In the genomic region with DNA sequence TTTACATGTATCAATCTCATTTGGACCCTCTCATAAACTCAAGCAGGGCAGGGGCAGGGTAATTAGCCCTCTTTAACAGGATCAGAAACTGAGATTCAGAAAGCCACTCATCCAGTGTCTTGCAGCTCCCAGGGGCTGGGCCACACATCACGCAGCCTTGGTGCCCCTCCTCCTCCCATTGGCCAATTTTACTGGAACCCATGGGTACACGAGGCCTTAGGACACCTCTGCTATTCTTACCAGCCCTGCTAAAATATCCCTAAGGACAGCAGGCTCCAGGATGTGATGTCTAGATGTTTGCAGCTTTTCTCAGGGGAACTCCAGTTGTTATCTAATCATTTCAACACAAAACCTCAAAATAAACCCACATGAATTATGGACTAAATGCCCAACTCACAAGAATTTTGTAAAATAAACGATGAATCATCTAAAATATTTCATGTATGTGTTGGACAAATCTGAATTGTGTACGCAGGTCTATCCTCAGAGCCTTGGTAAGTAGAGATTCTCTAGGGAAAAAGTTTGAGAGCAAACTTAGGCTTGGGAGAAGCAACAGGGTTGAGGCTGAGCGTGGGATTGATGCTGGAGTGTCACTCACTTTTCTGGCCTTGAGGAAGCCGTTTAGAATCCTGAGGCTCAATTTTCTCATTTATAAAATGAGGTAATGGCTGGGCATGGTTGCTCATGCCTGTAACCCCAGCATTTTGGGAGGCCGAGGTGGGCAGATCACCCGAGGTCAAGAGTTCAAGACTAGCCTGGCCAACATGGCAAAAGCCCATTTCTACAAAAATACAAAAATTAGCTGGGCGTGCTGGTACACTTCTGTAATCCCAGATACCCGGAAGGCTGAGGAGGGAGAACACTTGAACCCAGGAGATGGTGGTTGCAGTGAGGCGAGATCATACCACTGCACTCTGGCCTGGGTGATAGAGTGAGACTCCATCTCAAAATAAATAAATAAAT, we compare ENCODE assay signal across 14 cellular contexts.
A peak's percentile ranks its signal among the peaks of the same experiment; 100 is the strongest.
DNase-seq lines count a peak whose midpoint lies in the region; ATAC-seq, FAIRE-seq and TF ChIP-seq lines count a peak whose summit lies in the region.
"Had no signal": no experiment of that assay in that cellular context is flagged by ENCODE, and none has a peak within 500 bp of the region (broad histone marks: within the 10 kb centered on the region; RNA-seq: fewer than 3 reads in every experiment).

No MANE protein-coding gene starts in this region.

- BruUV-seq in Caco-2 (replicated peaks; lab: Mats Ljungman, UMichigan) (TSS peak; percentile 49), endothelial cell of umbilical vein (replicated peaks; lab: Mats Ljungman, UMichigan) (no TSS peak)

- H3K9ac ChIP-seq in endothelial cell of umbilical vein (replicated peaks; ENCODE audit: extremely low read depth, insufficient read depth, low read length): no peak overlapping the region

- intact Hi-C loops in Caco-2 (cut with micrococcal nuclease; ENCODE audit: unreplicated experiment): no loop called here
- intact Hi-C loops in endothelial cell of umbilical vein (cut with micrococcal nuclease): loop anchor here (5.0 kb wide), 1 partner anchor 166 kb away; no protein-coding TSS in a partner anchor
- intact Hi-C loops in stomach (cut with DNase I; ENCODE audit: low total_unique reads): no loop called here
- intact Hi-C loops in testis (cut with DNase I; ENCODE audit: low total_unique reads): no loop called here

- CTCF ChIA-PET in Caco-2 (lab: Charles Lee) (interaction anchor here (0.9 kb wide), 1 partner anchor 168 kb away, joined by 3 read pairs; no protein-coding TSS in a partner anchor), endothelial cell of umbilical vein (lab: Charles Lee) (interaction anchor here (1.0 kb wide), 1 partner anchor 385 kb away, joined by 3 read pairs; no protein-coding TSS in a partner anchor)

- H3K9me3 Mint-ChIP-seq in Caco-2 (ENCODE audit: unreplicated experiment): no peaks in the 10 kb centered on the region
- H3K9me3 Mint-ChIP-seq in stimulated activated naive B cell treated with anti-CD40 and anti-IgM and Interleukin-4, amounts not matched to agents 10 μg/mL and 1 μg/mL and 100 μg/mL, for 72 hours: peaks cover 0 to 1% of the 10 kb centered on the region in 2 donors
- H3K9me3 Mint-ChIP-seq: naive thymus-derived CD4-positive, alpha-beta T cell had no signal

- H3K4me2 ChIP-seq in endothelial cell of umbilical vein (ENCODE audit: insufficient read depth, low read length) (no peak overlapping the region), osteoblast (ENCODE audit: insufficient read depth, low read length) (peak overlapping the region; percentile 12)

- peak; percentile 32 to 61 for DNase-seq in Caco-2
- peak; percentile 2 for DNase-seq in OCI-M1 (lab: John Stamatoyannopoulos, UW)
- peak; percentile 51 for DNase-seq in endothelial cell of umbilical vein (ENCODE audit: low read depth, low spot score)
- peak; percentile 92 for DNase-seq in osteoblast (ENCODE audit: insufficient read length, low spot score, missing footprints)
- no peak for DNase-seq in NCI-H187 (lab: John Stamatoyannopoulos, UW)
- DNase-seq in stomach: no peak
- DNase-seq in testis: no peak
- no peak for DNase-seq in stimulated activated naive B cell treated with anti-CD40 and anti-IgM and Interleukin-4, amounts not matched to agents 10 μg/mL and 1 μg/mL and 100 μg/mL, for 72 hours
- DNase-seq: activated T-cell treated with anti-CD3 and anti-CD28 coated beads for 4 hours; DMS79 treated with DMSO at 0.1 percent for 48 hours; MM.1S; naive thymus-derived CD4-positive, alpha-beta T cell; substantia nigra had no signal

- no peaks in the 10 kb centered on the region for H3K79me2 ChIP-seq in endothelial cell of umbilical vein (ENCODE audit: control insufficient read depth, insufficient read depth, low read length)
- H3K79me2 ChIP-seq in osteoblast (ENCODE audit: insufficient read depth, low read length): no peaks in the 10 kb centered on the region

- H3K4me1 ChIP-seq in Caco-2 (peaks cover 52% of the 10 kb centered on the region), endothelial cell of umbilical vein (ENCODE audit: control insufficient read depth, extremely low read depth, insufficient read depth, low read length) (peaks cover 9% of the 10 kb centered on the region), osteoblast (ENCODE audit: insufficient read depth, low read length) (peaks cover 59% of the 10 kb centered on the region), stomach (peaks cover 0 to 11% (median 4%) of the 10 kb centered on the region in 4 donors), testis (no peaks in the 10 kb centered on the region)

- POLR2A ChIA-PET in Caco-2 (lab: Charles Lee) (no interaction called here), endothelial cell of umbilical vein (lab: Charles Lee) (interaction anchor here (0.7 kb wide), 1 partner anchor 672 kb away, joined by 5 read pairs; no protein-coding TSS in a partner anchor)

- H3K27me3 Mint-ChIP-seq in Caco-2 (ENCODE audit: insufficient read depth, unreplicated experiment): no peaks in the 10 kb centered on the region
- H3K27me3 Mint-ChIP-seq in stimulated activated naive B cell treated with anti-CD40 and anti-IgM and Interleukin-4, amounts not matched to agents 10 μg/mL and 1 μg/mL and 100 μg/mL, for 72 hours: no peaks in the 10 kb centered on the region
- H3K27me3 Mint-ChIP-seq: naive thymus-derived CD4-positive, alpha-beta T cell had no signal

- H3K27me3 ChIP-seq in Caco-2 (replicated peaks; ENCODE audit: control insufficient read depth, insufficient read depth, low read length): no peaks in the 10 kb centered on the region
- no peaks in the 10 kb centered on the region for H3K27me3 ChIP-seq in endothelial cell of umbilical vein (ENCODE audit: control insufficient read depth in 2 of 2, insufficient read depth in 2 of 2, low read length in 2 of 2)
- H3K27me3 ChIP-seq in osteoblast (ENCODE audit: insufficient read depth, low read length): no peaks in the 10 kb centered on the region
- H3K27me3 ChIP-seq in stomach: no peaks in the 10 kb centered on the region
- no peaks in the 10 kb centered on the region for H3K27me3 ChIP-seq in testis

- TF ChIP-seq POLR2A in endothelial cell of umbilical vein (IDR thresholded peaks at IDR 0.05; ENCODE audit: low read depth, low read length) (no peak), stomach (IDR thresholded peaks at IDR 0.05) (no peak), testis (IDR thresholded peaks at IDR 0.05) (no peak)

- no peaks in the 10 kb centered on the region for H4K20me1 ChIP-seq in endothelial cell of umbilical vein (replicated peaks; ENCODE audit: control insufficient read depth, extremely low read depth, insufficient read depth, low read length)
- H4K20me1 ChIP-seq in osteoblast (ENCODE audit: insufficient read depth, low read length): no peaks in the 10 kb centered on the region

- H3K4me3 Mint-ChIP-seq in Caco-2 (ENCODE audit: unreplicated experiment): no peak overlapping the region
- no peak overlapping the region for H3K4me3 Mint-ChIP-seq in stimulated activated naive B cell treated with anti-CD40 and anti-IgM and Interleukin-4, amounts not matched to agents 10 μg/mL and 1 μg/mL and 100 μg/mL, for 72 hours
- H3K4me3 Mint-ChIP-seq: naive thymus-derived CD4-positive, alpha-beta T cell had no signal

- no peak overlapping the region for H3K27ac ChIP-seq in endothelial cell of umbilical vein (ENCODE audit: insufficient read depth, low read depth, low read length)
- peak overlapping the region; percentile 99 for H3K27ac ChIP-seq in osteoblast (ENCODE audit: low read depth, low read length)
- H3K27ac ChIP-seq in stomach: no peak overlapping the region
- H3K27ac ChIP-seq in testis: no peak overlapping the region

- peaks cover 31% of the 10 kb centered on the region for H3K4me1 Mint-ChIP-seq in Caco-2 (ENCODE audit: low read depth, unreplicated experiment)
- H3K4me1 Mint-ChIP-seq in stimulated activated naive B cell treated with anti-CD40 and anti-IgM and Interleukin-4, amounts not matched to agents 10 μg/mL and 1 μg/mL and 100 μg/mL, for 72 hours: peaks cover 29 to 47% of the 10 kb centered on the region in 2 donors

- peaks cover 4% of the 10 kb centered on the region for H3K36me3 Mint-ChIP-seq in Caco-2 (ENCODE audit: insufficient read depth, unreplicated experiment)
- H3K36me3 Mint-ChIP-seq in stimulated activated naive B cell treated with anti-CD40 and anti-IgM and Interleukin-4, amounts not matched to agents 10 μg/mL and 1 μg/mL and 100 μg/mL, for 72 hours: no peaks in the 10 kb centered on the region
- H3K36me3 Mint-ChIP-seq: naive thymus-derived CD4-positive, alpha-beta T cell had no signal

- TF ChIP-seq CTCF in Caco-2 (IDR thresholded peaks at IDR 0.05; ENCODE audit: insufficient read depth in 1 of 2, low read depth in 1 of 2, low read length in 1 of 2, severe bottlenecking in 1 of 2, unreplicated experiment in 1 of 2): no peak
- TF ChIP-seq CTCF in endothelial cell of umbilical vein (IDR thresholded peaks at IDR 0.05; ENCODE audit: extremely low read depth in 1 of 2, insufficient read depth in 1 of 2, low read depth in 1 of 2, low read length in 2 of 2): no peak
- TF ChIP-seq CTCF in osteoblast (IDR thresholded peaks at IDR 0.05; ENCODE audit: extremely low read depth, low read depth, low read length): no peak
- no peak for TF ChIP-seq CTCF in stomach (IDR thresholded peaks at IDR 0.05)
- TF ChIP-seq CTCF in testis (IDR thresholded peaks at IDR 0.05): no peak

- H3K9me1 ChIP-seq in endothelial cell of umbilical vein (replicated peaks; ENCODE audit: control insufficient read depth, extremely low read depth, insufficient read depth, low read length): no peaks in the 10 kb centered on the region

- no peaks in the 10 kb centered on the region for H3K36me3 ChIP-seq in Caco-2 (ENCODE audit: control insufficient read depth, insufficient read depth, low read length)
- H3K36me3 ChIP-seq in endothelial cell of umbilical vein (ENCODE audit: control insufficient read depth in 2 of 2, extremely low read depth in 1 of 2, insufficient read depth in 2 of 2, low read length in 2 of 2): no peaks in the 10 kb centered on the region
- no peaks in the 10 kb centered on the region for H3K36me3 ChIP-seq in osteoblast (ENCODE audit: insufficient read depth, low read length)
- no peaks in the 10 kb centered on the region for H3K36me3 ChIP-seq in stomach
- H3K36me3 ChIP-seq in testis (ENCODE audit: low read depth, missing control alignments): no peaks in the 10 kb centered on the region

- H3K27ac Mint-ChIP-seq in Caco-2 (ENCODE audit: unreplicated experiment): peak overlapping the region; percentile 81
- H3K27ac Mint-ChIP-seq in stimulated activated naive B cell treated with anti-CD40 and anti-IgM and Interleukin-4, amounts not matched to agents 10 μg/mL and 1 μg/mL and 100 μg/mL, for 72 hours: no peak overlapping the region
- H3K27ac Mint-ChIP-seq: naive thymus-derived CD4-positive, alpha-beta T cell had no signal

- dilution Hi-C loops in endothelial cell of umbilical vein (cut with MboI; ENCODE audit: extremely low pct_ligation_motif_present, low sequenced_read_pairs): no loop called here

- no peak for ATAC-seq in stimulated activated naive B cell treated with anti-CD40 and anti-IgM and Interleukin-4, amounts not matched to agents 10 μg/mL and 1 μg/mL and 100 μg/mL, for 72 hours (replicated peaks)
- ATAC-seq: naive thymus-derived CD4-positive, alpha-beta T cell had no signal

- H2AFZ ChIP-seq in endothelial cell of umbilical vein (ENCODE audit: low read depth, low read length): no peak overlapping the region
- no peak overlapping the region for H2AFZ ChIP-seq in osteoblast (ENCODE audit: low read length)

- no peak overlapping the region for H3K4me3 ChIP-seq in Caco-2 (ENCODE audit: low read depth, low read length)
- no peak overlapping the region for H3K4me3 ChIP-seq in endothelial cell of umbilical vein (replicated peaks in 1 of 3; ENCODE audit: insufficient read depth in 1 of 3, low read depth in 1 of 3, low read length in 3 of 3)
- no peak overlapping the region for H3K4me3 ChIP-seq in osteoblast (ENCODE audit: insufficient read depth, low read length)
- H3K4me3 ChIP-seq in stomach: no peak overlapping the region
- no peak overlapping the region for H3K4me3 ChIP-seq in testis

- peak; percentile 50 for FAIRE-seq in endothelial cell of umbilical vein (lab: Jason Lieb, UNC)
- FAIRE-seq: H1 had no signal

- 77 to 87% (median 78%) methylated on average over 11 of the region's 11 CpGs for WGBS in stomach, 5 donors
- 86 to 87% methylated on average over 11 of the region's 11 CpGs for WGBS in testis, 2 donors

- H3K9me3 ChIP-seq in Caco-2 (no peaks in the 10 kb centered on the region), endothelial cell of umbilical vein (replicated peaks; ENCODE audit: control insufficient read depth, insufficient read depth, low read length) (no peaks in the 10 kb centered on the region), osteoblast (ENCODE audit: low read depth, low read length) (no peaks in the 10 kb centered on the region), stomach (no peaks in the 10 kb centered on the region), testis (no peaks in the 10 kb centered on the region)

- no peak for TF ChIP-seq EP300 in stomach (IDR thresholded peaks at IDR 0.05)

Comparison
In these comparisons a context has a peak if more than half of its experiments do, and no peak if none do; other contexts are left out.
1. DNase-seq: peak in Caco-2 (2 of 2), OCI-M1 (single experiment), endothelial cell of umbilical vein (single experiment) and osteoblast (single experiment); none in NCI-H187 (0 of 2), stomach (single experiment), testis (single experiment) and stimulated activated naive B cell treated with anti-CD40 and anti-IgM and Interleukin-4, amounts not matched to agents 10 μg/mL and 1 μg/mL and 100 μg/mL, for 72 hours (single experiment).